Comparison of ENCODE assay signal across 9 cellular contexts in genomic region chr5:132258102-132259060, GRCh38. TPM values are rescaled to one million over a fixed set of nuclear protein-coding genes. Genes with fewer than 3 reads are reported as not detected.
A peak's percentile ranks its signal among the peaks of the same experiment; 100 is the strongest.
DNase-seq lines count a peak whose midpoint lies in the region; ATAC-seq, FAIRE-seq and TF ChIP-seq lines count a peak whose summit lies in the region.
"Had no signal": no experiment of that assay in that cellular context is flagged by ENCODE, and none has a peak within 500 bp of the region (broad histone marks: within the 10 kb centered on the region; RNA-seq: fewer than 3 reads in every experiment).

No MANE protein-coding gene starts in this region.

- peaks cover 1% of the 10 kb centered on the region for H3K36me3 ChIP-seq in bronchial epithelial cell (ENCODE audit: control insufficient read depth, insufficient read depth, low read length)

- intact Hi-C loops in CD4-positive, alpha-beta T cell (cut with DNase I, micrococcal nuclease) = no loop called here

- H3K9me3 Mint-ChIP-seq in stimulated activated naive B cell treated with anti-CD40 and anti-IgM and Interleukin-4, amounts not matched to agents 10 μg/mL and 1 μg/mL and 100 μg/mL, for 72 hours = no peaks in the 10 kb centered on the region
- no peaks in the 10 kb centered on the region for H3K9me3 Mint-ChIP-seq in CD4-positive, alpha-beta T cell

- ATAC-seq in stimulated activated naive B cell treated with anti-CD40 and anti-IgM and Interleukin-4, amounts not matched to agents 10 μg/mL and 1 μg/mL and 100 μg/mL, for 72 hours (replicated peaks) = no peak
- ATAC-seq in CD4-positive, alpha-beta T cell (ENCODE audit: poor library complexity) = no peak

- POLR2A ChIA-PET in CD4-positive, alpha-beta T cell (lab: Charles Lee) = no interaction called here

- H3K27ac ChIP-seq in substantia nigra (ENCODE audit: low read depth, low read length, poor library complexity, severe bottlenecking) = peak overlapping the region; percentile 46
- no peak overlapping the region for H3K27ac ChIP-seq in CD4-positive, alpha-beta T cell (ENCODE audit: low read depth, low read length)

- H3K36me3 Mint-ChIP-seq in stimulated activated naive B cell treated with anti-CD40 and anti-IgM and Interleukin-4, amounts not matched to agents 10 μg/mL and 1 μg/mL and 100 μg/mL, for 72 hours = no peaks in the 10 kb centered on the region
- H3K36me3 Mint-ChIP-seq in CD4-positive, alpha-beta T cell (ENCODE audit: low read depth) = no peaks in the 10 kb centered on the region

- H3K27me3 Mint-ChIP-seq in stimulated activated naive B cell treated with anti-CD40 and anti-IgM and Interleukin-4, amounts not matched to agents 10 μg/mL and 1 μg/mL and 100 μg/mL, for 72 hours = peaks cover 32 to 36% of the 10 kb centered on the region in 2 donors
- H3K27me3 Mint-ChIP-seq in CD4-positive, alpha-beta T cell = peaks cover 26% of the 10 kb centered on the region

- TF ChIP-seq CTCF in bronchial epithelial cell (IDR thresholded peaks at IDR 0.05; ENCODE audit: insufficient read depth, low read length, severe bottlenecking) = no peak
- TF ChIP-seq CTCF in CD4-positive, alpha-beta T cell (IDR thresholded peaks at IDR 0.05) = no peak

- H3K9me3 ChIP-seq in CD4-positive, alpha-beta T cell (ENCODE audit: control insufficient read depth, low read length) = no peaks in the 10 kb centered on the region

- H3K4me3 Mint-ChIP-seq in stimulated activated naive B cell treated with anti-CD40 and anti-IgM and Interleukin-4, amounts not matched to agents 10 μg/mL and 1 μg/mL and 100 μg/mL, for 72 hours = peak overlapping the region in 1 of 2 donors; percentile 41
- no peak overlapping the region for H3K4me3 Mint-ChIP-seq in CD4-positive, alpha-beta T cell

- CTCF ChIA-PET in CD4-positive, alpha-beta T cell (lab: Charles Lee) = no interaction called here

- no peak overlapping the region for H3K27ac Mint-ChIP-seq in stimulated activated naive B cell treated with anti-CD40 and anti-IgM and Interleukin-4, amounts not matched to agents 10 μg/mL and 1 μg/mL and 100 μg/mL, for 72 hours
- no peak overlapping the region for H3K27ac Mint-ChIP-seq in CD4-positive, alpha-beta T cell

- H3K27me3 ChIP-seq in bronchial epithelial cell (ENCODE audit: control insufficient read depth, insufficient read depth, low read length) = no peaks in the 10 kb centered on the region
- H3K27me3 ChIP-seq in CD4-positive, alpha-beta T cell (ENCODE audit: control insufficient read depth, insufficient read depth, low read length) = peaks cover 26% of the 10 kb centered on the region

- FAIRE-seq in bronchial epithelial cell (lab: Jason Lieb, UNC) = no peak

- peak; percentile 60 for DNase-seq in LHCN-M2 (ENCODE audit: low read depth)
- DNase-seq in bronchial epithelial cell (ENCODE audit: low read depth) = peak; percentile 52
- peak; percentile 25 for DNase-seq in kidney glomerular epithelial cell (lab: John Stamatoyannopoulos, UW)
- no peak for DNase-seq in substantia nigra (lab: John Stamatoyannopoulos, UW)
- DNase-seq in DMS 273 (lab: John Stamatoyannopoulos, UW; ENCODE audit: unreplicated experiment) = no peak
- no peak for DNase-seq in stimulated activated naive B cell treated with anti-CD40 and anti-IgM and Interleukin-4, amounts not matched to agents 10 μg/mL and 1 μg/mL and 100 μg/mL, for 72 hours
- no peak for DNase-seq in CD4-positive, alpha-beta T cell
- no peak for DNase-seq in NCI-H1436 (lab: John Stamatoyannopoulos, UW)

- H3K4me3 ChIP-seq in bronchial epithelial cell (ENCODE audit: low read depth, low read length) = peak overlapping the region; percentile 70

- peaks cover 11 to 23% of the 10 kb centered on the region in 2 donors for H3K4me1 Mint-ChIP-seq in stimulated activated naive B cell treated with anti-CD40 and anti-IgM and Interleukin-4, amounts not matched to agents 10 μg/mL and 1 μg/mL and 100 μg/mL, for 72 hours
- peaks cover 4% of the 10 kb centered on the region for H3K4me1 Mint-ChIP-seq in CD4-positive, alpha-beta T cell (ENCODE audit: low read depth)

RNA-seq across cellular contexts. Expression of gene PDLIM4, which starts 0.9 kb away (rescaled TPM):
- 149 and 153 TPM in 2 replicates for total RNA-seq in LHCN-M2 (2014; rRNA removed)
- 202 TPM for polyA plus RNA-seq in LHCN-M2 (2012)
- total RNA-seq in bronchial epithelial cell = 12.9 and 18.8 TPM in 2 replicates
- total RNA-seq in CD4-positive, alpha-beta T cell = not detected
- total RNA-seq: NCI-H460 had no signal

RNA-seq across cellular contexts. Expression of gene P4HA2, which starts 30.7 kb away (rescaled TPM):
- 200 and 217 TPM in 2 replicates for total RNA-seq in LHCN-M2 (2014; rRNA removed)
- polyA plus RNA-seq in LHCN-M2 (2012) = 300 TPM
- total RNA-seq in bronchial epithelial cell = 174 and 190 TPM in 2 replicates
- not detected for total RNA-seq in CD4-positive, alpha-beta T cell

RNA-seq across cellular contexts. Expression of gene SLC22A4, which starts 35.8 kb away (rescaled TPM):
- total RNA-seq in LHCN-M2 (2014; rRNA removed) = 5.6 and 8.3 TPM in 2 replicates
- polyA plus RNA-seq in LHCN-M2 (2012) = 7.8 TPM
- 0.13 and 0.26 TPM in 2 replicates for total RNA-seq in bronchial epithelial cell
- under 1 TPM; 0.16 to 0.22 TPM for total RNA-seq in CD4-positive, alpha-beta T cell

Comparison
In these comparisons a context has a peak if more than half of its experiments do, and no peak if none do; other contexts are left out.
1. DNase-seq: peak in LHCN-M2 (single experiment), bronchial epithelial cell (single experiment) and kidney glomerular epithelial cell (single experiment); none in substantia nigra (0 of 49), DMS 273 (single experiment), stimulated activated naive B cell treated with anti-CD40 and anti-IgM and Interleukin-4, amounts not matched to agents 10 μg/mL and 1 μg/mL and 100 μg/mL, for 72 hours (single experiment), CD4-positive, alpha-beta T cell (0 of 10) and NCI-H1436 (single experiment).
2. RNA of gene PDLIM4, which starts 0.9 kb away (total RNA-seq): 149 to 153 TPM in LHCN-M2 and 12.9 to 18.8 TPM in bronchial epithelial cell; not detected in CD4-positive, alpha-beta T cell; every median in the first group is over 10 times any median in the second.
3. RNA of gene P4HA2, which starts 30.7 kb away (total RNA-seq): 200 to 217 TPM in LHCN-M2 and 174 to 190 TPM in bronchial epithelial cell; not detected in CD4-positive, alpha-beta T cell; every median in the first group is over 100 times any median in the second.